ENCODE assay signal across 13 cellular contexts in the genomic region with DNA sequence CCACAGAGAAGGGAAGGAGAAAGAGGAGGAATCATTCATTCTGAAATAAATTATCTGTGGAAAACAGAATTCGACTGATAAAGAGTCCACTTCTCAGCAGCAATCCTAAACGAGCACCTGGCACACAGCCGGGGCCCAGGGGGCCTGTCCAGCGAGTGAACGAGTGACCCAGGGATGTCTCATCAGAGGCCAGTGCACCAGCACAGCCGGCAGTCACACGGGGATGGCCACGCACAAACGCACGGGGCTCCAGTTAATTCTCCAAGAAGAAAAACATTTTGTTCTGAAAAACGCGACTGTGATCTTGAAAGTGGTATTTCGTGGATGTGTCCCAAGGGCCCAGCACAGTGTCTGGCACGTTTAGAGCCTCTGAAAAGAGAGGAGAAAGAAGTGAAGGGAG.
"Had no signal": no experiment of that assay in that cellular context is flagged by ENCODE, and none has a peak within 500 bp of the region (broad histone marks: within the 10 kb centered on the region; RNA-seq: fewer than 3 reads in every experiment).

No MANE protein-coding gene starts in this region.

- H3K36me3 ChIP-seq: uterus had no signal

- ATAC-seq: foreskin keratinocyte, left cardiac atrium had no signal

- H3K36me3 Mint-ChIP-seq: mesothelial cell of epicardium had no signal

- DNase-seq: erythroblast; foreskin keratinocyte; kidney; left cardiac atrium; small intestine; stimulated activated CD4-positive, alpha-beta T cell treated with anti-CD3 and anti-CD28 coated beads, Interleukin-12 subunit alpha, Interleukin-12 subunit beta, amount 100 ng/mL, for 4 hours; stimulated activated naive CD4-positive, alpha-beta T cell treated with Interleukin-2 at 50 U/mL for 16 hours; trophoblast cell; uterus had no signal

- H3K9me3 Mint-ChIP-seq: dendritic cell treated with granulocyte-macrophage colony-stimulating factor and Interleukin-4, amounts not matched to agents 40 ng/mL and 50 ng/mL, for 4 days; mesothelial cell of epicardium had no signal

- H3K4me3 Mint-ChIP-seq: dendritic cell treated with granulocyte-macrophage colony-stimulating factor and Interleukin-4, amounts not matched to agents 40 ng/mL and 50 ng/mL, for 4 days; mesothelial cell of epicardium; nephron had no signal

- H3K27ac ChIP-seq: foreskin keratinocyte, hepatocyte, uterus had no signal

- H3K79me2 ChIP-seq: hepatocyte had no signal

- H3K9me3 ChIP-seq: uterus had no signal

- H3K4me3 ChIP-seq: hepatocyte, uterus had no signal

- H3K27ac Mint-ChIP-seq: dendritic cell treated with granulocyte-macrophage colony-stimulating factor and Interleukin-4, amounts not matched to agents 40 ng/mL and 50 ng/mL, for 4 days; mesothelial cell of epicardium; nephron had no signal

- H3K4me1 ChIP-seq: foreskin keratinocyte, uterus had no signal

- H2AFZ ChIP-seq: hepatocyte had no signal

- H3K4me2 ChIP-seq: hepatocyte had no signal
